ENCODE assay signal across 11 cellular contexts in genomic region chr19:43625918-43626579, GRCh38. TPM values are rescaled to one million over a fixed set of nuclear protein-coding genes. Genes with fewer than 3 reads are reported as not detected.
DNase-seq lines count a peak whose midpoint lies in the region; ATAC-seq, FAIRE-seq and TF ChIP-seq lines count a peak whose summit lies in the region.
"Had no signal": no experiment of that assay in that cellular context is flagged by ENCODE, and none has a peak within 500 bp of the region (broad histone marks: within the 10 kb centered on the region; RNA-seq: fewer than 3 reads in every experiment).

No MANE protein-coding gene starts in this region.

- H3K27me3 ChIP-seq in osteoblast (ENCODE audit: insufficient read depth, low read length): no peaks in the 10 kb centered on the region
- H3K27me3 ChIP-seq: BLaER1 had no signal

- intact Hi-C loops in activated CD8-positive, alpha-beta T cell treated with anti-CD3 and anti-CD28 coated beads for 36 hours (cut with micrococcal nuclease): no loop called here

- no peak overlapping the region for H3K4me2 ChIP-seq in osteoblast (ENCODE audit: insufficient read depth, low read length)
- H3K4me2 ChIP-seq: BLaER1 had no signal

- no peak for TF ChIP-seq CTCF in activated CD8-positive, alpha-beta T cell treated with anti-CD3 and anti-CD28 coated beads for 36 hours (IDR thresholded peaks at IDR 0.05)
- TF ChIP-seq CTCF in osteoblast (IDR thresholded peaks at IDR 0.05; ENCODE audit: extremely low read depth, low read depth, low read length): no peak

- ATAC-seq in activated CD8-positive, alpha-beta T cell treated with anti-CD3 and anti-CD28 coated beads for 36 hours: peak; percentile 32
- no peak for ATAC-seq in activated CD8-positive, alpha-beta T cell treated with anti-CD3 and anti-CD28 coated beads, Interleukin-2, amount 10 ng/mL, durations not matched to agents 7 days and 5 days
- no peak for ATAC-seq in GM21447 (IDR thresholded peaks at IDR 0.05; ENCODE audit: unreplicated experiment)

- no peaks in the 10 kb centered on the region for H3K4me1 ChIP-seq in osteoblast (ENCODE audit: insufficient read depth, low read length)

- H4K20me1 ChIP-seq in osteoblast (ENCODE audit: insufficient read depth, low read length): no peaks in the 10 kb centered on the region
- H4K20me1 ChIP-seq: BLaER1 had no signal

- no peaks in the 10 kb centered on the region for H3K79me2 ChIP-seq in osteoblast (ENCODE audit: insufficient read depth, low read length)

- H3K4me3 ChIP-seq in osteoblast (ENCODE audit: insufficient read depth, low read length): no peak overlapping the region
- H3K4me3 ChIP-seq: BLaER1 had no signal

- peak; percentile 36 for DNase-seq in activated CD8-positive, alpha-beta T cell treated with anti-CD3 and anti-CD28 coated beads for 36 hours
- DNase-seq in activated CD8-positive, alpha-beta T cell treated with anti-CD3 and anti-CD28 coated beads, Interleukin-2, amount 10 ng/mL, durations not matched to agents 7 days and 5 days: no peak
- peak; percentile 27 for DNase-seq in activated naive CD8-positive, alpha-beta T cell treated with anti-CD3 and anti-CD28 coated beads for 36 hours
- DNase-seq in osteoblast (ENCODE audit: insufficient read length, low spot score, missing footprints): peak; percentile 62
- DNase-seq in H54 (ENCODE audit: insufficient read length, low spot score): no peak
- DNase-seq: activated CD4-positive, CD25-positive, alpha-beta regulatory T cell treated with anti-CD3 and anti-CD28 coated beads, Interleukin-2, amount 50 U/mL, for 72 hours; NCI-H1048 had no signal

- H3K27me3 Mint-ChIP-seq in activated CD8-positive, alpha-beta T cell treated with anti-CD3 and anti-CD28 coated beads for 36 hours: peaks cover 7% of the 10 kb centered on the region
- H3K27me3 Mint-ChIP-seq in activated CD8-positive, alpha-beta T cell treated with anti-CD3 and anti-CD28 coated beads, Interleukin-2, amount 10 ng/mL, durations not matched to agents 7 days and 5 days (ENCODE audit: low read depth): peaks cover 5% of the 10 kb centered on the region
- H3K27me3 Mint-ChIP-seq in activated naive CD8-positive, alpha-beta T cell treated with anti-CD3 and anti-CD28 coated beads for 36 hours: peaks cover 17% of the 10 kb centered on the region

- POLR2A ChIA-PET in activated CD8-positive, alpha-beta T cell treated with anti-CD3 and anti-CD28 coated beads for 36 hours (lab: Charles Lee): interaction anchor here (0.5 to 0.9 kb wide), 2 partner anchors 93 to 148 kb away, joined by 3 read pairs; partner anchors contain the start of gene ZNF575
- POLR2A ChIA-PET in activated CD8-positive, alpha-beta T cell treated with anti-CD3 and anti-CD28 coated beads, Interleukin-2, amount 10 ng/mL, durations not matched to agents 7 days and 5 days (lab: Charles Lee): interaction anchor here (0.6 kb wide), 1 partner anchor 168 kb away, joined by 3 read pairs; no protein-coding TSS in a partner anchor

- no peaks in the 10 kb centered on the region for H3K9me3 ChIP-seq in osteoblast (ENCODE audit: low read depth, low read length)
- H3K9me3 ChIP-seq: BLaER1 had no signal

- H3K9me3 Mint-ChIP-seq in activated CD8-positive, alpha-beta T cell treated with anti-CD3 and anti-CD28 coated beads for 36 hours: no peaks in the 10 kb centered on the region
- H3K9me3 Mint-ChIP-seq in activated CD8-positive, alpha-beta T cell treated with anti-CD3 and anti-CD28 coated beads, Interleukin-2, amount 10 ng/mL, durations not matched to agents 7 days and 5 days (ENCODE audit: insufficient read depth): no peaks in the 10 kb centered on the region
- H3K9me3 Mint-ChIP-seq in activated naive CD8-positive, alpha-beta T cell treated with anti-CD3 and anti-CD28 coated beads for 36 hours: no peaks in the 10 kb centered on the region

- no peak for TF ChIP-seq POLR2A in H54 (IDR thresholded peaks at IDR 0.05; ENCODE audit: low read depth, low read length)

- no peaks in the 10 kb centered on the region for H3K36me3 Mint-ChIP-seq in activated CD8-positive, alpha-beta T cell treated with anti-CD3 and anti-CD28 coated beads for 36 hours (ENCODE audit: low read depth)
- H3K36me3 Mint-ChIP-seq in activated CD8-positive, alpha-beta T cell treated with anti-CD3 and anti-CD28 coated beads, Interleukin-2, amount 10 ng/mL, durations not matched to agents 7 days and 5 days (ENCODE audit: low read depth): no peaks in the 10 kb centered on the region
- H3K36me3 Mint-ChIP-seq in activated naive CD8-positive, alpha-beta T cell treated with anti-CD3 and anti-CD28 coated beads for 36 hours: no peaks in the 10 kb centered on the region

- H3K27ac Mint-ChIP-seq in activated CD8-positive, alpha-beta T cell treated with anti-CD3 and anti-CD28 coated beads for 36 hours: no peak overlapping the region
- H3K27ac Mint-ChIP-seq in activated CD8-positive, alpha-beta T cell treated with anti-CD3 and anti-CD28 coated beads, Interleukin-2, amount 10 ng/mL, durations not matched to agents 7 days and 5 days: no peak overlapping the region
- no peak overlapping the region for H3K27ac Mint-ChIP-seq in activated naive CD8-positive, alpha-beta T cell treated with anti-CD3 and anti-CD28 coated beads for 36 hours

- CTCF ChIA-PET in activated CD8-positive, alpha-beta T cell treated with anti-CD3 and anti-CD28 coated beads for 36 hours (lab: Charles Lee): interaction anchor here (1.0 to 1.6 kb wide), 4 partner anchors 31 to 179 kb away, joined by 3 to 4 read pairs (median 4); no protein-coding TSS in a partner anchor
- CTCF ChIA-PET in activated CD8-positive, alpha-beta T cell treated with anti-CD3 and anti-CD28 coated beads, Interleukin-2, amount 10 ng/mL, durations not matched to agents 7 days and 5 days (lab: Charles Lee): interaction anchor here (0.7 to 1.9 kb wide), 2 partner anchors 31 to 98 kb away, joined by 3 to 6 read pairs; no protein-coding TSS in a partner anchor

- no peak overlapping the region for H3K27ac ChIP-seq in osteoblast (ENCODE audit: low read depth, low read length)
- H3K27ac ChIP-seq: BLaER1 had no signal

- no peak for FAIRE-seq in H54 (lab: Jason Lieb, UNC)

- no peak overlapping the region for H3K4me3 Mint-ChIP-seq in activated CD8-positive, alpha-beta T cell treated with anti-CD3 and anti-CD28 coated beads for 36 hours
- no peak overlapping the region for H3K4me3 Mint-ChIP-seq in activated CD8-positive, alpha-beta T cell treated with anti-CD3 and anti-CD28 coated beads, Interleukin-2, amount 10 ng/mL, durations not matched to agents 7 days and 5 days
- H3K4me3 Mint-ChIP-seq in activated naive CD8-positive, alpha-beta T cell treated with anti-CD3 and anti-CD28 coated beads for 36 hours: no peak overlapping the region

- H3K36me3 ChIP-seq in osteoblast (ENCODE audit: insufficient read depth, low read length): no peaks in the 10 kb centered on the region

- no peak overlapping the region for H2AFZ ChIP-seq in osteoblast (ENCODE audit: low read length)

- peaks cover 14% of the 10 kb centered on the region for H3K4me1 Mint-ChIP-seq in activated CD8-positive, alpha-beta T cell treated with anti-CD3 and anti-CD28 coated beads for 36 hours (ENCODE audit: low read depth)
- H3K4me1 Mint-ChIP-seq in activated CD8-positive, alpha-beta T cell treated with anti-CD3 and anti-CD28 coated beads, Interleukin-2, amount 10 ng/mL, durations not matched to agents 7 days and 5 days (ENCODE audit: low read depth): peaks cover 28% of the 10 kb centered on the region
- peaks cover 12% of the 10 kb centered on the region for H3K4me1 Mint-ChIP-seq in activated naive CD8-positive, alpha-beta T cell treated with anti-CD3 and anti-CD28 coated beads for 36 hours

RNA-seq across cellular contexts. Expression of gene ZNF428, which starts 6.6 kb away (rescaled TPM):
- 10 to 100 TPM; 12.3 to 13.4 TPM for total RNA-seq in activated CD8-positive, alpha-beta T cell treated with anti-CD3 and anti-CD28 coated beads for 36 hours
- total RNA-seq in activated CD8-positive, alpha-beta T cell treated with anti-CD3 and anti-CD28 coated beads, Interleukin-2, amount 10 ng/mL, durations not matched to agents 7 days and 5 days: 10 to 100 TPM; 29.9 to 31.5 TPM
- total RNA-seq in activated naive CD8-positive, alpha-beta T cell treated with anti-CD3 and anti-CD28 coated beads for 36 hours: 10 to 100 TPM; 16.8 to 19.7 TPM
- 31.5 and 37.3 TPM in 2 replicates for total RNA-seq in osteoblast

RNA-seq across cellular contexts. Expression of gene CADM4, which starts 13.6 kb away (rescaled TPM):
- total RNA-seq in activated CD8-positive, alpha-beta T cell treated with anti-CD3 and anti-CD28 coated beads for 36 hours: under 1 TPM; 0.22 to 0.38 TPM
- under 1 TPM; 0.10 to 0.40 TPM for total RNA-seq in activated CD8-positive, alpha-beta T cell treated with anti-CD3 and anti-CD28 coated beads, Interleukin-2, amount 10 ng/mL, durations not matched to agents 7 days and 5 days
- total RNA-seq in activated naive CD8-positive, alpha-beta T cell treated with anti-CD3 and anti-CD28 coated beads for 36 hours: under 1 TPM; 0.26 to 0.29 TPM
- 1.2 and 1.4 TPM in 2 replicates for total RNA-seq in osteoblast
- total RNA-seq: OCI-LY7 had no signal

RNA-seq across cellular contexts. Expression of gene SRRM5, which starts 14.2 kb away (rescaled TPM):
- under 1 TPM; 0.41 to 0.54 TPM for total RNA-seq in activated CD8-positive, alpha-beta T cell treated with anti-CD3 and anti-CD28 coated beads for 36 hours
- under 1 TPM; 0.71 to 0.73 TPM for total RNA-seq in activated CD8-positive, alpha-beta T cell treated with anti-CD3 and anti-CD28 coated beads, Interleukin-2, amount 10 ng/mL, durations not matched to agents 7 days and 5 days
- under 1 TPM; 0.54 to 0.60 TPM for total RNA-seq in activated naive CD8-positive, alpha-beta T cell treated with anti-CD3 and anti-CD28 coated beads for 36 hours
- under 0.01 TPM in 1 of 2 replicates, not detected in the other for total RNA-seq in osteoblast
- total RNA-seq: myocyte had no signal

RNA-seq across cellular contexts. Expression of gene ZNF576, which starts 29.7 kb away (rescaled TPM):
- 10 to 100 TPM in 1 of 2 experiments, 1 to 10 TPM in 1; 8.8 to 12.2 TPM for total RNA-seq in activated CD8-positive, alpha-beta T cell treated with anti-CD3 and anti-CD28 coated beads for 36 hours
- 10 to 100 TPM; 14.1 to 17.3 TPM for total RNA-seq in activated CD8-positive, alpha-beta T cell treated with anti-CD3 and anti-CD28 coated beads, Interleukin-2, amount 10 ng/mL, durations not matched to agents 7 days and 5 days
- 10 to 100 TPM; 11.7 to 14.9 TPM for total RNA-seq in activated naive CD8-positive, alpha-beta T cell treated with anti-CD3 and anti-CD28 coated beads for 36 hours
- 7.4 and 9.4 TPM in 2 replicates for total RNA-seq in osteoblast

RNA-seq across cellular contexts. Expression of gene IRGQ, which starts 30.1 kb away (rescaled TPM):
- 10 to 100 TPM; 17.1 to 17.9 TPM for total RNA-seq in activated CD8-positive, alpha-beta T cell treated with anti-CD3 and anti-CD28 coated beads for 36 hours
- total RNA-seq in activated CD8-positive, alpha-beta T cell treated with anti-CD3 and anti-CD28 coated beads, Interleukin-2, amount 10 ng/mL, durations not matched to agents 7 days and 5 days: 10 to 100 TPM; 11.2 to 14.0 TPM
- total RNA-seq in activated naive CD8-positive, alpha-beta T cell treated with anti-CD3 and anti-CD28 coated beads for 36 hours: 10 to 100 TPM; 19.8 to 24.6 TPM
- total RNA-seq in osteoblast: 18.9 and 23.2 TPM in 2 replicates

Comparison
In these comparisons a context has a peak if more than half of its experiments do, and no peak if none do; other contexts are left out.
1. DNase-seq: peak in activated CD8-positive, alpha-beta T cell treated with anti-CD3 and anti-CD28 coated beads for 36 hours (single experiment), activated naive CD8-positive, alpha-beta T cell treated with anti-CD3 and anti-CD28 coated beads for 36 hours (single experiment) and osteoblast (single experiment); none in activated CD8-positive, alpha-beta T cell treated with anti-CD3 and anti-CD28 coated beads, Interleukin-2, amount 10 ng/mL, durations not matched to agents 7 days and 5 days (single experiment) and H54 (single experiment).